ENCODE assay signal across 9 cellular contexts in the genomic region with DNA sequence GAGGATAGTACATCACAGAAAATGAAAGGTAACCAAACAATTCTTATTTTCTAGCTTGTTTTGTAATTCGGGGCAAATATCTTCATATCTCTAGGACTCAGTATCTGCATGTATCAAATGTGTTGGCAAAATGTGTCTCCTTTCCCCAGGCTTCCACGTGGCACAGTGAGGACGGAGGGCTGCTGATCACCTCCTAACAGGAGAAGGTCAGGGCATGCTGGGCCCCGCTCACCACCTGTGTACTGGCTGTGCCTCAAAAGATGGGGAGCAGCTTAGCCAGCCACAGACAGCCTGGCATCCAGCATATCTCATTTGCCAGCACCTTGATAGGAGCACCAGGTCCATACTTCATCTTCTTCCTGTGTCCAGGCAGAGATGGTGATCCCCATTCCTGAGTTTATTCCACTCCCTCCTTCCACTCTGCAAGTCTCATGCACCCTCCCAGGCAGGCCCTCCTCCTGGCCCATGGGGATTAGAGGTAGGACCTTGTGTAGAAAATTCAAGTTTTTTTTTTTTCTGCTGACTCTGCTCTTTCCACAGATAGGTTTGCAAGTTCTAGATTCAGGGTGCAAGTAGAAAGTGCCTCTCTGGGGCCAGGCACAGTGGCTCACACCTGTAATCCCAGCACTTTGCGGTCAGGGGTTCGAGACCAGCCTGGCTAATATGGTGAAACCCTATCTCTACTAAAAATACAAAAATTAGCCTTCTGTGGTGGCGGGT.
"Had no signal": no experiment of that assay in that cellular context is flagged by ENCODE, and none has a peak within 500 bp of the region (broad histone marks: within the 10 kb centered on the region; RNA-seq: fewer than 3 reads in every experiment).

No MANE protein-coding gene starts in this region.

- DNase-seq: GM23248, GOT3, H9, HCEC 1CT, Karpas-422, KBM-7 had no signal

- H3K4me2 ChIP-seq: KMS-11 had no signal

- H3K4me3 ChIP-seq: GM23248 had no signal

- H2AFZ ChIP-seq: GM23248 had no signal

- H3K27ac ChIP-seq: GM23248, HL-60, KMS-11 had no signal

- H3K9ac ChIP-seq: GM23248, KMS-11 had no signal

- FAIRE-seq: H54 had no signal
